ENCODE assay signal across 9 cellular contexts in genomic region chr1:231423648-231424047, GRCh38. TPM values are rescaled to one million over a fixed set of nuclear protein-coding genes. Genes with fewer than 3 reads are reported as not detected.
DNase-seq lines count a peak whose midpoint lies in the region; ATAC-seq and TF ChIP-seq lines count a peak whose summit lies in the region.
"Had no signal": no experiment of that assay in that cellular context is flagged by ENCODE, and none has a peak within 500 bp of the region (broad histone marks: within the 10 kb centered on the region; RNA-seq: fewer than 3 reads in every experiment).

No MANE protein-coding gene starts in this region.

- peaks cover 8% of the 10 kb centered on the region for H3F3A ChIP-seq in PC-9 (ENCODE audit: insufficient read depth, low read depth)

- H3K4me3 ChIP-seq in left ventricle myocardium inferior (peak overlapping the region; percentile 85), right cardiac atrium (ENCODE audit: low read length) (no peak overlapping the region), PC-9 (peak overlapping the region; percentile 54; the same call in 1 of the 2 replicates)

- WGBS in right cardiac atrium = 73% methylated on average over 1 of the region's 1 CpG

- POLR2A ChIA-PET in PC-9 (lab: Charles Lee; ENCODE audit: unreplicated experiment) = no interaction called here

- H3K4me3 Mint-ChIP-seq in osteocyte (ENCODE audit: unreplicated experiment) = no peak overlapping the region

- H3K27ac ChIP-seq in left ventricle myocardium inferior (replicated peaks) (peak overlapping the region; percentile 100), right cardiac atrium (ENCODE audit: low read length) (no peak overlapping the region), PC-9 (peak overlapping the region; percentile 65)

- intact Hi-C loops in left ventricle myocardium inferior (cut with micrococcal nuclease) = no loop called here
- intact Hi-C loops in right cardiac atrium (cut with DNase I) = loop anchor here in 2 of 4 donors (5.0 kb wide), 2 partner anchors 61 to 104 kb away; partner anchors contain the start of gene TSNAX (in 2 of the 2)
- intact Hi-C loops in PC-9 (cut with micrococcal nuclease; ENCODE audit: unreplicated experiment) = loop anchor here (2.0 kb wide), 1 partner anchor 85 kb away; the partner anchor contains the start of gene SPRTN

- DNase-seq in left ventricle myocardium inferior = no peak
- DNase-seq in right cardiac atrium = no peak
- DNase-seq in PC-9 = peak in 1 of 2 experiments; percentile 69
- no peak for DNase-seq in left lobe of liver (ENCODE audit: low spot score)
- no peak for DNase-seq in NCI-H524 treated with DMSO at 0.1 percent for 48 hours (lab: John Stamatoyannopoulos, UW)
- DNase-seq in CD1c-positive myeloid dendritic cell (ENCODE audit: extremely low spot score) = no peak
- DNase-seq in osteocyte (ENCODE audit: extremely low spot score, unreplicated experiment) = no peak

- peak overlapping the region; percentile 79 for H3K4me2 ChIP-seq in PC-9

- no peaks in the 10 kb centered on the region for H3K36me3 Mint-ChIP-seq in osteocyte (ENCODE audit: unreplicated experiment)

- H3K9me3 ChIP-seq in left ventricle myocardium inferior (replicated peaks) = no peaks in the 10 kb centered on the region
- no peaks in the 10 kb centered on the region for H3K9me3 ChIP-seq in right cardiac atrium (ENCODE audit: control insufficient read depth, low read length)
- H3K9me3 ChIP-seq in PC-9 (ENCODE audit: insufficient read depth, low read depth) = no peaks in the 10 kb centered on the region

- CTCF ChIA-PET in PC-9 (lab: Charles Lee) = interaction anchor here (0.6 kb wide), 1 partner anchor 465 kb away, joined by 5 read pairs; no protein-coding TSS in a partner anchor

- H3K79me2 ChIP-seq in PC-9 (ENCODE audit: low read depth) = peaks cover 26% of the 10 kb centered on the region

- H3K4me1 ChIP-seq in left ventricle myocardium inferior (peaks cover 64% of the 10 kb centered on the region), right cardiac atrium (ENCODE audit: control insufficient read depth, insufficient read depth, low read length) (no peaks in the 10 kb centered on the region), PC-9 (replicated peaks; ENCODE audit: insufficient read depth) (peaks cover 26% of the 10 kb centered on the region)

- no peaks in the 10 kb centered on the region for H3K27me3 Mint-ChIP-seq in osteocyte (ENCODE audit: unreplicated experiment)

- H3K4me1 Mint-ChIP-seq in osteocyte (ENCODE audit: unreplicated experiment) = peaks cover 27% of the 10 kb centered on the region

- H3K36me3 ChIP-seq in left ventricle myocardium inferior (no peaks in the 10 kb centered on the region), PC-9 (ENCODE audit: low read depth) (no peaks in the 10 kb centered on the region)

- BruUV-seq in PC-9 (replicated peaks; lab: Mats Ljungman, UMichigan) = no TSS peak

- H3K27me3 ChIP-seq in left ventricle myocardium inferior (ENCODE audit: low read depth) (no peaks in the 10 kb centered on the region), right cardiac atrium (ENCODE audit: control insufficient read depth, insufficient read depth) (no peaks in the 10 kb centered on the region), PC-9 (ENCODE audit: insufficient read depth, low read depth) (no peaks in the 10 kb centered on the region)

- ATAC-seq in right cardiac atrium (no peak), left lobe of liver (peak; percentile 27), HG02588 (IDR thresholded peaks at IDR 0.05; ENCODE audit: unreplicated experiment) (no peak)

- no peak overlapping the region for H2AFZ ChIP-seq in PC-9

- TF ChIP-seq CTCF in left ventricle myocardium inferior (IDR thresholded peaks at IDR 0.05; ENCODE audit: borderline replicate concordance) (no peak), PC-9 (conservative IDR thresholded peaks at IDR 0.05) (no peak), osteocyte (IDR thresholded peaks at IDR 0.05) (no peak)

- no peaks in the 10 kb centered on the region for H3K9me2 ChIP-seq in PC-9 (ENCODE audit: insufficient read depth)

- H3K9me3 Mint-ChIP-seq in osteocyte (ENCODE audit: unreplicated experiment) = no peaks in the 10 kb centered on the region

- no peaks in the 10 kb centered on the region for H4K20me1 ChIP-seq in PC-9 (ENCODE audit: insufficient read depth)

- no peak overlapping the region for H3K27ac Mint-ChIP-seq in osteocyte (ENCODE audit: unreplicated experiment)
- H3K27ac Mint-ChIP-seq: CD14-positive monocyte had no signal

RNA-seq across cellular contexts. Expression of gene EGLN1, which starts 1.6 kb away (rescaled TPM):
- total RNA-seq in left ventricle myocardium inferior (83.2 TPM), right cardiac atrium (10 to 100 TPM; 54.1 to 79.9 (median 71.0) TPM), PC-9 (2021) (10.9 and 18.8 TPM in 2 replicates), left lobe of liver (23.6 TPM), osteocyte (27.5 and 30.3 TPM in 2 replicates)
- polyA plus RNA-seq in right cardiac atrium = 27.9 TPM
